Comparison of ENCODE assay signal across 8 cellular contexts in the genomic region with DNA sequence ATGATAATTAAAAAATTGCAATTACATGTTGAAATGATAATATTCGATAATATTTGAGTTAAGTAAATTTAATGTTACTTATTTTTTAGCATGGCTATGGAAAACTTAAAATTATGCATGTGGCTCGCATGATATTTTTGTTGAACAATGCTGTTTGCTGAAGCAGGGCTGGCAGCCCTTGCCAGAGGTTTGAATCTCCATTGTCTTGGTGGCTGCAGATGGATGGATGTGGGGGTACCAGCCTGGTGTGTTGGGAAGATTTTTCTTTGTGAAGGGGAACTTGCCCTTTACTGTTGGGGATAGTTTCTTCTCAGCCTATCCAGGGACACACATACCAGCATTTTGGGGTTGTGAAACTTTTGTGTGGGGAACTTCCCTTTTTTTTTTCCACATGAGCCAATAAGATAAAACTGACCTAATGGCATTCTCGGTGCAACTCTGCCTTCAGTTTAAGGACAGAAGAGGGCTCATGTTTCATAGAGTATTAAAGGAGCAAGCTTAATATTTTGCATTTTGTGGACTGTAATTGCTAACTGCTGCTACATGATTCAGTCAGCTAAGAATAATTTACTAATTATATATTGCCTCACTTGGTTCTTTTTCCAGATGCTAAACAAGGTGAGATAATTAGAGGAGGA. TPM values are rescaled to one million over a fixed set of nuclear protein-coding genes. Genes with fewer than 3 reads are reported as not detected.
DNase-seq lines count a peak whose midpoint lies in the region; ATAC-seq and TF ChIP-seq lines count a peak whose summit lies in the region.

No MANE protein-coding gene starts in this region.

- H3K36me3 ChIP-seq in OCI-LY7 (ENCODE audit: insufficient read depth, low read length) = peaks cover 42% of the 10 kb centered on the region
- H3K36me3 ChIP-seq in esophagus squamous epithelium = no peaks in the 10 kb centered on the region

- no peaks in the 10 kb centered on the region for H3K27me3 Mint-ChIP-seq in activated T-cell treated with anti-CD3 and anti-CD28 coated beads, Interleukin-2, amount 50 U/mL, for 24 hours
- H3K27me3 Mint-ChIP-seq in stimulated activated naive CD8-positive, alpha-beta T cell treated with anti-CD3 and anti-CD28 coated beads, Interleukin-15, amount 100 ng/mL, for 72 hours = no peaks in the 10 kb centered on the region

- CTCF ChIA-PET in OCI-LY7 (lab: Charles Lee; ENCODE audit: unreplicated experiment) = no interaction called here

- H3K4me1 ChIP-seq in OCI-LY7 (ENCODE audit: insufficient read depth, low read length, poor library complexity, severe bottlenecking) = peaks cover 79% of the 10 kb centered on the region
- H3K4me1 ChIP-seq in esophagus squamous epithelium = peaks cover 3 to 62% (median 8%) of the 10 kb centered on the region in 3 donors

- H2AFZ ChIP-seq in OCI-LY7 (ENCODE audit: low read length) = peak overlapping the region; percentile 36; the same call in 1 of the 2 replicates

- H3K4me3 ChIP-seq in OCI-LY7 (ENCODE audit: low read depth, low read length, poor library complexity, severe bottlenecking) = peak overlapping the region; percentile 65
- no peak overlapping the region for H3K4me3 ChIP-seq in esophagus squamous epithelium

- intact Hi-C loops in OCI-LY7 (cut with micrococcal nuclease; ENCODE audit: unreplicated experiment) = no loop called here
- intact Hi-C loops in esophagus squamous epithelium (cut with DNase I) = loop anchor here (10.0 kb wide), 1 partner anchor 76 kb away; no protein-coding TSS in a partner anchor

- POLR2A ChIA-PET in OCI-LY7 (lab: Charles Lee) = interaction anchor here (0.6 to 1.8 kb wide), 5 partner anchors 9 to 1263 kb away, joined by 3 to 14 read pairs (median 7); partner anchors contain the start of gene RASSF3

- H3K4me1 Mint-ChIP-seq in activated T-cell treated with anti-CD3 and anti-CD28 coated beads, Interleukin-2, amount 50 U/mL, for 24 hours (ENCODE audit: low read depth) = peaks cover 73% of the 10 kb centered on the region
- peaks cover 55% of the 10 kb centered on the region for H3K4me1 Mint-ChIP-seq in stimulated activated naive CD8-positive, alpha-beta T cell treated with anti-CD3 and anti-CD28 coated beads, Interleukin-15, amount 100 ng/mL, for 72 hours

- TF ChIP-seq CTCF in OCI-LY7 (conservative IDR thresholded peaks at IDR 0.05; ENCODE audit: low read length) (peak; percentile 33), esophagus squamous epithelium (IDR thresholded peaks at IDR 0.05) (no peak)

- peak; percentile 31 for ATAC-seq in HG02798 (IDR thresholded peaks at IDR 0.05; ENCODE audit: poor library complexity, unreplicated experiment)
- ATAC-seq in stimulated activated naive CD8-positive, alpha-beta T cell treated with anti-CD3 and anti-CD28 coated beads, Interleukin-15, amount 100 ng/mL, for 72 hours = no peak

- no peaks in the 10 kb centered on the region for H3K9me3 Mint-ChIP-seq in activated T-cell treated with anti-CD3 and anti-CD28 coated beads, Interleukin-2, amount 50 U/mL, for 24 hours
- H3K9me3 Mint-ChIP-seq in stimulated activated naive CD8-positive, alpha-beta T cell treated with anti-CD3 and anti-CD28 coated beads, Interleukin-15, amount 100 ng/mL, for 72 hours = no peaks in the 10 kb centered on the region

- H3K36me3 Mint-ChIP-seq in activated T-cell treated with anti-CD3 and anti-CD28 coated beads, Interleukin-2, amount 50 U/mL, for 24 hours (ENCODE audit: low read depth) = peaks cover 60% of the 10 kb centered on the region

- peak overlapping the region; percentile 97 for H3K27ac ChIP-seq in OCI-LY7 (ENCODE audit: low read depth, low read length, poor library complexity, severe bottlenecking)
- H3K27ac ChIP-seq in esophagus squamous epithelium = peak overlapping the region in 3 of 4 donors; percentile 35 to 56 (median 56)

- no peaks in the 10 kb centered on the region for H3K9me3 ChIP-seq in OCI-LY7 (ENCODE audit: low read length)
- no peaks in the 10 kb centered on the region for H3K9me3 ChIP-seq in esophagus squamous epithelium

- H3K4me2 ChIP-seq in OCI-LY7 (ENCODE audit: low read length) = peak overlapping the region; percentile 78

- TF ChIP-seq POLR2A in esophagus squamous epithelium (IDR thresholded peaks at IDR 0.05) = no peak

- DNase-seq in activated T-cell treated with anti-CD3 and anti-CD28 coated beads, Interleukin-2, amount 50 U/mL, for 24 hours = no peak
- no peak for DNase-seq in activated T-cell treated with anti-CD3 and anti-CD28 coated beads, Interleukin-2, amount 50 U/mL, for 48 hours
- DNase-seq in OCI-LY7 (ENCODE audit: low spot score) (peak; percentile 82), esophagus squamous epithelium (lab: John Stamatoyannopoulos, UW) (no peak), ecto neural progenitor cell (ENCODE audit: low spot score) (no peak), T-helper 9 cell (no peak)
- no peak for DNase-seq in stimulated activated naive CD8-positive, alpha-beta T cell treated with anti-CD3 and anti-CD28 coated beads, Interleukin-15, amount 100 ng/mL, for 72 hours

- no peaks in the 10 kb centered on the region for H3K27me3 ChIP-seq in esophagus squamous epithelium

- H4K20me1 ChIP-seq in OCI-LY7 (ENCODE audit: insufficient read depth, low read length) = no peaks in the 10 kb centered on the region

- H3K9me2 ChIP-seq in OCI-LY7 (ENCODE audit: insufficient read depth, low read length) = no peaks in the 10 kb centered on the region

- WGBS in esophagus squamous epithelium, 2 donors = 61 to 75% methylated on average over 3 of the region's 3 CpGs

- no TSS peak for BruUV-seq in OCI-LY7 (replicated peaks; lab: Mats Ljungman, UMichigan)

- peak overlapping the region; percentile 80 for H3K27ac Mint-ChIP-seq in activated T-cell treated with anti-CD3 and anti-CD28 coated beads, Interleukin-2, amount 50 U/mL, for 24 hours
- peak overlapping the region; percentile 19 to 69 for H3K27ac Mint-ChIP-seq in stimulated activated naive CD8-positive, alpha-beta T cell treated with anti-CD3 and anti-CD28 coated beads, Interleukin-15, amount 100 ng/mL, for 72 hours

- no peak overlapping the region for H3K4me3 Mint-ChIP-seq in activated T-cell treated with anti-CD3 and anti-CD28 coated beads, Interleukin-2, amount 50 U/mL, for 24 hours
- H3K4me3 Mint-ChIP-seq in stimulated activated naive CD8-positive, alpha-beta T cell treated with anti-CD3 and anti-CD28 coated beads, Interleukin-15, amount 100 ng/mL, for 72 hours = peak overlapping the region in 1 of 2 donors; percentile 15

- H3K79me2 ChIP-seq in OCI-LY7 (ENCODE audit: insufficient read depth, low read depth, low read length) = peaks cover 98% of the 10 kb centered on the region

RNA-seq across cellular contexts. Expression of gene RASSF3, which starts 8.8 kb away (rescaled TPM):
- total RNA-seq in OCI-LY7 (2014; rRNA removed; shearing (Covaris generic)) = 13.8 and 16.3 TPM in 2 replicates
- total RNA-seq in OCI-LY7 (2022) (49.9 and 50.8 TPM in 2 replicates), esophagus squamous epithelium (10 to 100 TPM; 10.4 to 44.4 (median 15.5) TPM)
